10 cellular contexts compared by ENCODE assay signal in the genomic region with DNA sequence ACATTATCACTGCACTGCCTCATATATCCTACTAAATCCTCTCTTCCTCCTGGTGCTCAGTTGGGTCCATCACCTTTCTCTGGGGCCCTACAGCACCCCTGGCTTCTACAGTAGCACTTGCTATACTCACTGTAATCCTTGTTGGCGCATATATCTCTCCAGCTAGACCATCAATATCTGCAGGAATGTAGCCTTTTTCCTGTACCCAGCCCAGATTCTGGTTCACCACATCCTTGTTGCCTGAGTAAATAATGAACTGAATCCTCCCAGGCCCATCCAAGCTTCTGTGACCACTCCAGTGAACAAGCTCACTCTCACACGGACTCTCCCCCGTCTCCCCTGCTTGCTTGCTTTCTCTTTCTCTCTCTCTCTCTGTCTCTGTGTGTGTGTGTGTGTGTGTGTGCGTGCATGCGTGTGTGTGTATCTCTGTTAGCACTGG.
DNase-seq lines count a peak whose midpoint lies in the region; ATAC-seq, FAIRE-seq and TF ChIP-seq lines count a peak whose summit lies in the region.
"Had no signal": no experiment of that assay in that cellular context is flagged by ENCODE, and none has a peak within 500 bp of the region (broad histone marks: within the 10 kb centered on the region; RNA-seq: fewer than 3 reads in every experiment).

No MANE protein-coding gene starts in this region.

- H3K36me3 Mint-ChIP-seq in astrocyte (ENCODE audit: low read depth, unreplicated experiment): peaks cover 2% of the 10 kb centered on the region

- no peak for FAIRE-seq in astrocyte (lab: Jason Lieb, UNC)

- no peak overlapping the region for H3K4me3 Mint-ChIP-seq in astrocyte (ENCODE audit: unreplicated experiment)
- H3K4me3 Mint-ChIP-seq: HFFc6 had no signal

- H3K4me1 ChIP-seq in astrocyte (ENCODE audit: insufficient read depth, low read length) (no peaks in the 10 kb centered on the region), mucosa of descending colon (ENCODE audit: low read depth) (no peaks in the 10 kb centered on the region)

- peaks cover 23% of the 10 kb centered on the region for H3K9me3 Mint-ChIP-seq in astrocyte (ENCODE audit: unreplicated experiment)
- H3K9me3 Mint-ChIP-seq: HFFc6 had no signal

- peaks cover 12% of the 10 kb centered on the region for H3K4me1 Mint-ChIP-seq in astrocyte (ENCODE audit: low read depth, unreplicated experiment)

- intact Hi-C loops in mucosa of descending colon (cut with DNase I, micrococcal nuclease): no loop called here

- H4K20me1 ChIP-seq in astrocyte (ENCODE audit: insufficient read depth, low read length): no peaks in the 10 kb centered on the region

- no peak overlapping the region for H2AFZ ChIP-seq in astrocyte (ENCODE audit: low read depth, low read length)

- H3K9ac ChIP-seq in astrocyte (ENCODE audit: low read length): no peak overlapping the region

- no peaks in the 10 kb centered on the region for H3K27me3 ChIP-seq in astrocyte (ENCODE audit: insufficient read depth, low read length)

- H3K36me3 ChIP-seq in astrocyte (ENCODE audit: insufficient read depth, low read length): no peaks in the 10 kb centered on the region
- no peaks in the 10 kb centered on the region for H3K36me3 ChIP-seq in mucosa of descending colon (ENCODE audit: low read depth)

- H3K4me2 ChIP-seq in astrocyte (ENCODE audit: low read length): peak overlapping the region; percentile 30

- no peak overlapping the region for H3K27ac ChIP-seq in astrocyte (ENCODE audit: low read depth, low read length)
- H3K27ac ChIP-seq: coronary artery had no signal

- peak; percentile 53 for DNase-seq in CMK (ENCODE audit: low read depth)
- peak; percentile 69 for DNase-seq in HS-5 (ENCODE audit: low read depth)
- peak; percentile 92 for DNase-seq in astrocyte (ENCODE audit: low read depth)
- peak in 1 of 3 donors; percentile 46 for DNase-seq in mucosa of descending colon
- no peak for DNase-seq in CD1c-positive myeloid dendritic cell (ENCODE audit: extremely low spot score)
- no peak for DNase-seq in NCI-H510A (lab: John Stamatoyannopoulos, UW)
- no peak for DNase-seq in stimulated activated CD4-positive, alpha-beta T cell treated with anti-CD3 and anti-CD28 coated beads, Interleukin-2, amount 100 ng/mL, for 48 hours
- DNase-seq in C1 segment of cervical spinal cord (lab: John Stamatoyannopoulos, UW): no peak
- DNase-seq: HFFc6 had no signal

- no peak for TF ChIP-seq CTCF in astrocyte (IDR thresholded peaks at IDR 0.05; ENCODE audit: insufficient read depth, low read depth, low read length)
- TF ChIP-seq CTCF in mucosa of descending colon (IDR thresholded peaks at IDR 0.05): no peak

- H3K9me3 ChIP-seq in astrocyte (ENCODE audit: insufficient read depth, low read depth, low read length) (no peaks in the 10 kb centered on the region), mucosa of descending colon (peaks cover 5% of the 10 kb centered on the region)

- H3K4me3 ChIP-seq in astrocyte (ENCODE audit: insufficient read depth, low read depth, low read length) (no peak overlapping the region), mucosa of descending colon (no peak overlapping the region)
- H3K4me3 ChIP-seq: coronary artery had no signal

- H3K27ac Mint-ChIP-seq in astrocyte (ENCODE audit: unreplicated experiment): no peak overlapping the region
- H3K27ac Mint-ChIP-seq: HFFc6 had no signal

- H3K27me3 Mint-ChIP-seq in astrocyte (ENCODE audit: low read depth, unreplicated experiment): no peaks in the 10 kb centered on the region

- peak; percentile 68 for ATAC-seq in mucosa of descending colon

- no peaks in the 10 kb centered on the region for H3K79me2 ChIP-seq in astrocyte (ENCODE audit: insufficient read depth, low read length)

Comparison
In these comparisons a context has a peak if more than half of its experiments do, and no peak if none do; other contexts are left out.
1. DNase-seq: peak in CMK (single experiment), HS-5 (single experiment) and astrocyte (single experiment); none in CD1c-positive myeloid dendritic cell (single experiment), NCI-H510A (single experiment), stimulated activated CD4-positive, alpha-beta T cell treated with anti-CD3 and anti-CD28 coated beads, Interleukin-2, amount 100 ng/mL, for 48 hours (0 of 2) and C1 segment of cervical spinal cord (0 of 14).